In the genomic region with DNA sequence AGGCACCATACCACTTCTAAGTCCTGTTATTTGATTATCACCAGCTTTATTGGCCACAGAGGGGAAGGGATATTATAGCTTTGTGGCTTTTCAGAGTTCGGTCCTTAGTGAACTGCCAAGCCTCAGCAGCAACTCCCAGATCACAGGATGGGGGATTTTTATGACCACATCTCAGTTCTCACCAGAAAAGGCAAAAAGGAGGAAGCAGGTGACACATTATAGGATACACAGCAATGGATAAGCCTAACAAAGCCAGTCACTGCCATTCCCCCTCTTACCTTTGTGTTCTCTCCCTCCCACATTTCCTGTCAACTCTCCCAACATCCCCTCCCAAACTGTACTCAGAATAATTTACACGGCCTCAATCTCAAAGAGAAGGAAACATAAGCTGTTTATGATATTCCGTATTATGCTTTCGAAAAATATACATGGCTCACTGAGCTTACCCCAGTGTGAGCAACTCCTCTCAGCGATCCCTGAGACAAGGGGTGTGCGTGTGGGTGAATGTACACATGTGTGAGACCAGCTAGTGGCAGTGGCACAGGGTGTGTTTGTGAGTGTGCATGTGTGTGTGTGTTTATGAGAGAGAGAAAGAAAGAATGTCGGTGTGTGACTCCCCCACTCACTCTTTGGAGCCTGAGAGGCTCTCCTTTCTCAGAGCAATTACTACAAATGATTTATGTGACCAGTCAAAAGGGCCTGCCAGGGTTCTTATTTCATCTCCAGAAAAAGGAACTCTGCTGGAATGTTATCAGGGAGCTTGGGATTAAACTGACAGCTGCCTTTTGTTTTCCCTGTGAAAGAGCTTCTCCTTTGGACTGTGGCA, we compare ENCODE assay signal across 9 cellular contexts.
DNase-seq lines count a peak whose midpoint lies in the region; ATAC-seq and TF ChIP-seq lines count a peak whose summit lies in the region.
"Had no signal": no experiment of that assay in that cellular context is flagged by ENCODE, and none has a peak within 500 bp of the region (broad histone marks: within the 10 kb centered on the region; RNA-seq: fewer than 3 reads in every experiment).

No MANE protein-coding gene starts in this region.

- no peak for TF ChIP-seq CTCF in HEK293 (tag by site-specific recombination; IDR thresholded peaks at IDR 0.05)
- TF ChIP-seq CTCF in foreskin keratinocyte (conservative IDR thresholded peaks at IDR 0.05), result no peak
- TF ChIP-seq CTCF in progenitor cell of endocrine pancreas (IDR thresholded peaks at IDR 0.05; ENCODE audit: unreplicated experiment), result no peak

- peak; percentile 14 for ATAC-seq in foreskin keratinocyte
- ATAC-seq: activated CD8-positive, alpha-beta T cell treated with anti-CD3 and anti-CD28 coated beads for 36 hours had no signal

- H3K27me3 ChIP-seq in foreskin keratinocyte, result no peaks in the 10 kb centered on the region

- POLR2A ChIA-PET in HEK293 (lab: Yijun Ruan, JAX), result no interaction called here

- intact Hi-C loops in activated T-helper 1 cell treated with anti-CD3 and anti-CD28 coated beads, Interleukin-12 subunit alpha, Interleukin-12 subunit beta, Interleukin-2, Interleukin-4 antibody, amounts not matched to agents 30 ng/mL and 10 ng/mL and 1 ng/mL, durations not matched to agents 14 hours and 24 hours and 36 hours (cut with micrococcal nuclease), result no loop called here

- CTCF ChIA-PET in HEK293 (lab: Yijun Ruan, JAX), result interaction anchor here (0.6 kb wide), 1 partner anchor 58 kb away, joined by 7 read pairs; no protein-coding TSS in a partner anchor

- H3K27ac Mint-ChIP-seq in progenitor cell of endocrine pancreas, result peak overlapping the region; percentile 87
- no peak overlapping the region for H3K27ac Mint-ChIP-seq in activated T-helper 1 cell treated with anti-CD3 and anti-CD28 coated beads, Interleukin-12 subunit alpha, Interleukin-12 subunit beta, Interleukin-2, Interleukin-4 antibody, amounts not matched to agents 30 ng/mL and 10 ng/mL and 1 ng/mL, durations not matched to agents 14 hours and 24 hours and 36 hours
- H3K27ac Mint-ChIP-seq: activated CD8-positive, alpha-beta T cell treated with anti-CD3 and anti-CD28 coated beads for 36 hours had no signal

- peaks cover 11% of the 10 kb centered on the region for H3K36me3 Mint-ChIP-seq in progenitor cell of endocrine pancreas (ENCODE audit: insufficient read depth)
- no peaks in the 10 kb centered on the region for H3K36me3 Mint-ChIP-seq in activated T-helper 1 cell treated with anti-CD3 and anti-CD28 coated beads, Interleukin-12 subunit alpha, Interleukin-12 subunit beta, Interleukin-2, Interleukin-4 antibody, amounts not matched to agents 30 ng/mL and 10 ng/mL and 1 ng/mL, durations not matched to agents 14 hours and 24 hours and 36 hours (ENCODE audit: low read depth)

- H3K4me1 Mint-ChIP-seq in progenitor cell of endocrine pancreas (ENCODE audit: low read depth), result peaks cover 27% of the 10 kb centered on the region
- no peaks in the 10 kb centered on the region for H3K4me1 Mint-ChIP-seq in activated T-helper 1 cell treated with anti-CD3 and anti-CD28 coated beads, Interleukin-12 subunit alpha, Interleukin-12 subunit beta, Interleukin-2, Interleukin-4 antibody, amounts not matched to agents 30 ng/mL and 10 ng/mL and 1 ng/mL, durations not matched to agents 14 hours and 24 hours and 36 hours (ENCODE audit: low read depth)

- no peak overlapping the region for H3K4me3 ChIP-seq in HEK293 (ENCODE audit: low read depth, low read length)

- H3K4me3 Mint-ChIP-seq in progenitor cell of endocrine pancreas (ENCODE audit: low read depth), result no peak overlapping the region
- H3K4me3 Mint-ChIP-seq in activated T-helper 1 cell treated with anti-CD3 and anti-CD28 coated beads, Interleukin-12 subunit alpha, Interleukin-12 subunit beta, Interleukin-2, Interleukin-4 antibody, amounts not matched to agents 30 ng/mL and 10 ng/mL and 1 ng/mL, durations not matched to agents 14 hours and 24 hours and 36 hours, result no peak overlapping the region
- H3K4me3 Mint-ChIP-seq: activated CD8-positive, alpha-beta T cell treated with anti-CD3 and anti-CD28 coated beads for 36 hours had no signal

- no peaks in the 10 kb centered on the region for H3K4me1 ChIP-seq in HEK293 (ENCODE audit: control insufficient read depth, insufficient read depth, low read length)
- H3K4me1 ChIP-seq in foreskin keratinocyte, result no peaks in the 10 kb centered on the region

- H3K9me3 Mint-ChIP-seq in progenitor cell of endocrine pancreas (ENCODE audit: low read depth), result peaks cover 3% of the 10 kb centered on the region
- H3K9me3 Mint-ChIP-seq in activated T-helper 1 cell treated with anti-CD3 and anti-CD28 coated beads, Interleukin-12 subunit alpha, Interleukin-12 subunit beta, Interleukin-2, Interleukin-4 antibody, amounts not matched to agents 30 ng/mL and 10 ng/mL and 1 ng/mL, durations not matched to agents 14 hours and 24 hours and 36 hours, result no peaks in the 10 kb centered on the region

- H3K27ac ChIP-seq in HEK293 (ENCODE audit: extremely low read depth, low read depth, low read length), result peak overlapping the region; percentile 39; the same call in 1 of the 2 replicates
- H3K27ac ChIP-seq in foreskin keratinocyte, result no peak overlapping the region

- no peaks in the 10 kb centered on the region for H3K9me3 ChIP-seq in HEK293 (ENCODE audit: control insufficient read depth, insufficient read depth, low read depth, low read length)

- DNase-seq in NCI-H2227 treated with DMSO at 0.1 percent for 48 hours (lab: John Stamatoyannopoulos, UW), result peak; percentile 34
- DNase-seq in foreskin keratinocyte, result no peak
- no peak for DNase-seq in progenitor cell of endocrine pancreas (ENCODE audit: low spot score, unreplicated experiment)
- no peak for DNase-seq in medulla oblongata (ENCODE audit: extremely low spot score)
- DNase-seq in activated T-helper 1 cell treated with anti-CD3 and anti-CD28 coated beads, Interleukin-12 subunit alpha, Interleukin-12 subunit beta, Interleukin-2, Interleukin-4 antibody, amounts not matched to agents 30 ng/mL and 10 ng/mL and 1 ng/mL, durations not matched to agents 14 hours and 24 hours and 36 hours (ENCODE audit: low spot score), result no peak
- no peak for DNase-seq in SW 1271 (lab: John Stamatoyannopoulos, UW)
- no peak for DNase-seq in epidermal melanocyte (ENCODE audit: insufficient read length, low spot score)
- DNase-seq: activated CD8-positive, alpha-beta T cell treated with anti-CD3 and anti-CD28 coated beads for 36 hours had no signal

- H3K36me3 ChIP-seq in HEK293 (ENCODE audit: control insufficient read depth in 2 of 2, insufficient read depth in 1 of 2, low read length in 2 of 2), result no peaks in the 10 kb centered on the region

- H3K27me3 Mint-ChIP-seq in progenitor cell of endocrine pancreas, result no peaks in the 10 kb centered on the region
- peaks cover 12% of the 10 kb centered on the region for H3K27me3 Mint-ChIP-seq in activated T-helper 1 cell treated with anti-CD3 and anti-CD28 coated beads, Interleukin-12 subunit alpha, Interleukin-12 subunit beta, Interleukin-2, Interleukin-4 antibody, amounts not matched to agents 30 ng/mL and 10 ng/mL and 1 ng/mL, durations not matched to agents 14 hours and 24 hours and 36 hours (ENCODE audit: insufficient read depth)
- H3K27me3 Mint-ChIP-seq: activated CD8-positive, alpha-beta T cell treated with anti-CD3 and anti-CD28 coated beads for 36 hours had no signal

TF ChIP-seq in HEK293, 187 proteins besides CTCF, POLR2A, EP300 and RAD21 (continues in another document):
- TF ChIP-seq ZNF404 (tag by site-specific recombination; IDR thresholded peaks at IDR 0.05), result no peak
- TF ChIP-seq ZNF610 (tag by site-specific recombination; IDR thresholded peaks at IDR 0.05; ENCODE audit: borderline replicate concordance), result no peak
- TF ChIP-seq AEBP2 (tag by site-specific recombination; IDR thresholded peaks at IDR 0.05; ENCODE audit: borderline replicate concordance), result no peak
- no peak for TF ChIP-seq RBAK (tag by site-specific recombination; IDR thresholded peaks at IDR 0.05)
- peak; percentile 51; the same call in 1 of the 2 replicates for TF ChIP-seq OSR2 (tag by site-specific recombination; IDR thresholded peaks at IDR 0.05)
- no peak for TF ChIP-seq ZNF433 (tag by site-specific recombination; IDR thresholded peaks at IDR 0.05; ENCODE audit: low read depth)
- TF ChIP-seq ZNF19 (tag by site-specific recombination; IDR thresholded peaks at IDR 0.05; ENCODE audit: low read depth), result no peak
- TF ChIP-seq INSM2 (tag by site-specific recombination; IDR thresholded peaks at IDR 0.05), result 0 out of 2 replicates have a peak, but pooled peaks have one; percentile 56
- no peak for TF ChIP-seq ZNF169 (tag by site-specific recombination; IDR thresholded peaks at IDR 0.05)
- TF ChIP-seq ZNF558 (tag by site-specific recombination; IDR thresholded peaks at IDR 0.05), result no peak
- no peak for TF ChIP-seq GLIS2 (tag by site-specific recombination; IDR thresholded peaks at IDR 0.05)
- TF ChIP-seq OVOL3 (tag by site-specific recombination; IDR thresholded peaks at IDR 0.05), result no peak
